In the genomic region with DNA sequence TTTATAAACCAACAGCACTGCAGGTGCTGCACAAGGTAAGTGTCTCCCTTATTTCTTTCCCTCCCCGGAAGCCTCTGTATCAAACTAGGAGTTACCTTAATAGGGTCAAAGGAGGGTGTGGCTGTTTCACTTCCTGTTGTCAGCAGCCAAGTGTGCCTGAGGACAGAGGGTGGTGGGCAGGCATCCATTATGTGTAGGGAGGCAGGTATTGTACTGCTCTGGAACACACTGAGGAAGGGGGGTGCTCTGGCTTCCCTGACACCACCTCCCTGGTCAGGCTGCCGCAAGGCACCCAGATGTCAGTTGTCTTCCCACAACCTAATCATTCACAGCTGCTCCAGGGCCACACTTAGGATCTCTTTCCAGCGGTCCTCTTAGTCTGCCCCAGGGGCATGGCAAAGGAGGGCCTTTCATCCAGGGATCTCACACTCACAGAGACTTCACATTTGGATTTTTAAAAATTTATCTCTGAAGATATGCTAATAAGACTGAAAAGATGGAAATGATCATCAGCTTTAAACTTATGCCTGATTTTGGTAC, we compare ENCODE assay signal across 8 cellular contexts.
DNase-seq lines count a peak whose midpoint lies in the region; ATAC-seq and TF ChIP-seq lines count a peak whose summit lies in the region.

No MANE protein-coding gene starts in this region.

- H3K4me3 ChIP-seq in mucosa of descending colon, result no peak overlapping the region

- no peaks in the 10 kb centered on the region for H3K9me3 ChIP-seq in mucosa of descending colon

- H3K4me1 ChIP-seq in mucosa of descending colon (ENCODE audit: low read depth), result peaks cover 18% of the 10 kb centered on the region

- DNase-seq in NCI-H1417 (lab: John Stamatoyannopoulos, UW) (peak in 2 of 3 experiments; percentile 42 to 64), NCI-H1417 treated with DMSO at 0.1 percent for 48 hours (lab: John Stamatoyannopoulos, UW) (no peak), RPMI7951 (ENCODE audit: low read depth) (peak; percentile 68), mucosa of descending colon (peak; percentile 65 to 73 (median 69)), SIG-M5 treated with dmso at 0.1 percent for 504 hours (lab: John Stamatoyannopoulos, UW; ENCODE audit: unreplicated experiment) (no peak)
- no peak for DNase-seq in effector CD4-positive, alpha-beta T cell

- no peaks in the 10 kb centered on the region for H3K36me3 ChIP-seq in mucosa of descending colon (ENCODE audit: low read depth)

- ATAC-seq in HG02759 (IDR thresholded peaks at IDR 0.05; ENCODE audit: unreplicated experiment) (peak; percentile 84), mucosa of descending colon (peak; percentile 81), HG02678 (IDR thresholded peaks at IDR 0.05; ENCODE audit: unreplicated experiment) (no peak)

- intact Hi-C loops in mucosa of descending colon (cut with DNase I, micrococcal nuclease), result loop anchor here in 1 of 2 donors (10.0 kb wide), 1 partner anchor 130 kb away; the partner anchor contains the start of gene ARHGAP5

- TF ChIP-seq CTCF in mucosa of descending colon (IDR thresholded peaks at IDR 0.05), result no peak

Comparison
In these comparisons a context has a peak if more than half of its experiments do, and no peak if none do; other contexts are left out.
1. DNase-seq: peak in NCI-H1417 (2 of 3), RPMI7951 (single experiment) and mucosa of descending colon (3 of 3); none in NCI-H1417 treated with DMSO at 0.1 percent for 48 hours (single experiment), effector CD4-positive, alpha-beta T cell (single experiment) and SIG-M5 treated with dmso at 0.1 percent for 504 hours (single experiment).